8 cellular contexts compared by ENCODE assay signal in genomic region chr6:166587631-166588413, GRCh38. TPM values are rescaled to one million over a fixed set of nuclear protein-coding genes. Genes with fewer than 3 reads are reported as not detected.
DNase-seq lines count a peak whose midpoint lies in the region; ATAC-seq and TF ChIP-seq lines count a peak whose summit lies in the region.

No MANE protein-coding gene starts in this region.

- H3K4me3 Mint-ChIP-seq in IgD-negative memory B cell = peak overlapping the region; percentile 8 to 91 (median 67)
- H3K4me3 Mint-ChIP-seq in natural killer cell treated with Interleukin-12 subunit alpha and Interleukin-12 subunit beta and Interleukin-15 and Interleukin-18, amount 100 ng/mL, for 72 hours = no peak overlapping the region

- ATAC-seq in HG02588 (IDR thresholded peaks at IDR 0.05; ENCODE audit: unreplicated experiment) = peak; percentile 74
- peak; percentile 54 to 73 for ATAC-seq in natural killer cell treated with Interleukin-12 subunit alpha and Interleukin-12 subunit beta and Interleukin-15 and Interleukin-18, amount 100 ng/mL, for 72 hours

- H3K27ac Mint-ChIP-seq in IgD-negative memory B cell = peak overlapping the region in 2 of 3 donors; percentile 74 to 86
- H3K27ac Mint-ChIP-seq in natural killer cell treated with Interleukin-12 subunit alpha and Interleukin-12 subunit beta and Interleukin-15 and Interleukin-18, amount 100 ng/mL, for 72 hours = peak overlapping the region in 1 of 2 donors; percentile 72

- TF ChIP-seq POLR2A in GM18951 (IDR thresholded peaks at IDR 0.05; ENCODE audit: extremely low read depth, insufficient read depth, insufficient read length) = peak; percentile 30

- H3K36me3 ChIP-seq in effector memory CD4-positive, alpha-beta T cell (ENCODE audit: control insufficient read depth, insufficient read depth, low read length) = no peaks in the 10 kb centered on the region
- no peaks in the 10 kb centered on the region for H3K36me3 ChIP-seq in SJCRH30

- no peaks in the 10 kb centered on the region for H3K27me3 ChIP-seq in effector memory CD4-positive, alpha-beta T cell (replicated peaks; ENCODE audit: control insufficient read depth, insufficient read depth, low read length, poor library complexity, severe bottlenecking)
- H3K27me3 ChIP-seq in SJCRH30 = no peaks in the 10 kb centered on the region

- H3K4me1 ChIP-seq in effector memory CD4-positive, alpha-beta T cell (ENCODE audit: control insufficient read depth, insufficient read depth, low read length, poor library complexity, severe bottlenecking) = no peaks in the 10 kb centered on the region
- peaks cover 15% of the 10 kb centered on the region for H3K4me1 ChIP-seq in SJCRH30

- peaks cover 25 to 35% (median 29%) of the 10 kb centered on the region in 3 donors for H3K4me1 Mint-ChIP-seq in IgD-negative memory B cell
- peaks cover 17 to 23% of the 10 kb centered on the region in 2 donors for H3K4me1 Mint-ChIP-seq in natural killer cell treated with Interleukin-12 subunit alpha and Interleukin-12 subunit beta and Interleukin-15 and Interleukin-18, amount 100 ng/mL, for 72 hours (ENCODE audit: low read depth in 2 of 2)

- peaks cover 2% of the 10 kb centered on the region for H3K36me3 Mint-ChIP-seq in IgD-negative memory B cell
- H3K36me3 Mint-ChIP-seq in natural killer cell treated with Interleukin-12 subunit alpha and Interleukin-12 subunit beta and Interleukin-15 and Interleukin-18, amount 100 ng/mL, for 72 hours = no peaks in the 10 kb centered on the region

- H3K27ac ChIP-seq in effector memory CD4-positive, alpha-beta T cell (ENCODE audit: insufficient read depth, low read length, poor library complexity, severe bottlenecking) = no peak overlapping the region
- no peak overlapping the region for H3K27ac ChIP-seq in SJCRH30

- no peaks in the 10 kb centered on the region for H3K9me3 Mint-ChIP-seq in IgD-negative memory B cell
- no peaks in the 10 kb centered on the region for H3K9me3 Mint-ChIP-seq in natural killer cell treated with Interleukin-12 subunit alpha and Interleukin-12 subunit beta and Interleukin-15 and Interleukin-18, amount 100 ng/mL, for 72 hours

- no peaks in the 10 kb centered on the region for H3K9me3 ChIP-seq in effector memory CD4-positive, alpha-beta T cell (ENCODE audit: control insufficient read depth, low read length)
- no peaks in the 10 kb centered on the region for H3K9me3 ChIP-seq in SJCRH30 (replicated peaks)

- no peaks in the 10 kb centered on the region for H3K27me3 Mint-ChIP-seq in IgD-negative memory B cell
- peaks cover 5 to 9% of the 10 kb centered on the region in 2 donors for H3K27me3 Mint-ChIP-seq in natural killer cell treated with Interleukin-12 subunit alpha and Interleukin-12 subunit beta and Interleukin-15 and Interleukin-18, amount 100 ng/mL, for 72 hours

- H3K4me3 ChIP-seq in effector memory CD4-positive, alpha-beta T cell (ENCODE audit: insufficient read depth, low read depth, low read length, poor library complexity, severe bottlenecking) = no peak overlapping the region
- H3K4me3 ChIP-seq in SJCRH30 = no peak overlapping the region

- in situ Hi-C loops in GM18951 (cut with MboI; ENCODE audit: low sequenced_read_pairs, unreplicated experiment) (no loop called here), ACHN (cut with HindIII; ENCODE audit: low pct_ligation_motif_present, low pct_unique_long_range_greater_than_20kb, low sequenced_read_pairs) (no loop called here)

- DNase-seq in natural killer cell treated with Interleukin-12 subunit alpha and Interleukin-12 subunit beta and Interleukin-15 and Interleukin-18, amount 100 ng/mL, for 72 hours (ENCODE audit: low spot score) = no peak
- no peak for DNase-seq in effector memory CD4-positive, alpha-beta T cell
- DNase-seq in SJCRH30 (no peak), NCI-H128 (lab: John Stamatoyannopoulos, UW; ENCODE audit: unreplicated experiment) (no peak), ACHN (no peak)

RNA-seq across cellular contexts. Expression of gene RAMACL, which starts 1.3 kb away (rescaled TPM):
- 0.15 TPM for polyA plus RNA-seq in IgD-negative memory B cell
- total RNA-seq in natural killer cell treated with Interleukin-12 subunit alpha and Interleukin-12 subunit beta and Interleukin-15 and Interleukin-18, amount 100 ng/mL, for 72 hours = under 1 TPM; 0.21 to 0.73 TPM
- 0.12 and 0.15 TPM in 2 replicates for total RNA-seq in SJCRH30 (2014; rRNA removed; shearing (Covaris generic))

RNA-seq across cellular contexts. Expression of gene RPS6KA2, which starts 39.2 kb away (rescaled TPM):
- 4.9 TPM for polyA plus RNA-seq in IgD-negative memory B cell
- total RNA-seq in natural killer cell treated with Interleukin-12 subunit alpha and Interleukin-12 subunit beta and Interleukin-15 and Interleukin-18, amount 100 ng/mL, for 72 hours = 1 to 10 TPM; 2.8 to 3.8 TPM
- 4.2 and 6.3 TPM in 2 replicates for total RNA-seq in SJCRH30 (2014; rRNA removed; shearing (Covaris generic))
